Comparison of ENCODE assay signal across 21 cellular contexts in the genomic region with DNA sequence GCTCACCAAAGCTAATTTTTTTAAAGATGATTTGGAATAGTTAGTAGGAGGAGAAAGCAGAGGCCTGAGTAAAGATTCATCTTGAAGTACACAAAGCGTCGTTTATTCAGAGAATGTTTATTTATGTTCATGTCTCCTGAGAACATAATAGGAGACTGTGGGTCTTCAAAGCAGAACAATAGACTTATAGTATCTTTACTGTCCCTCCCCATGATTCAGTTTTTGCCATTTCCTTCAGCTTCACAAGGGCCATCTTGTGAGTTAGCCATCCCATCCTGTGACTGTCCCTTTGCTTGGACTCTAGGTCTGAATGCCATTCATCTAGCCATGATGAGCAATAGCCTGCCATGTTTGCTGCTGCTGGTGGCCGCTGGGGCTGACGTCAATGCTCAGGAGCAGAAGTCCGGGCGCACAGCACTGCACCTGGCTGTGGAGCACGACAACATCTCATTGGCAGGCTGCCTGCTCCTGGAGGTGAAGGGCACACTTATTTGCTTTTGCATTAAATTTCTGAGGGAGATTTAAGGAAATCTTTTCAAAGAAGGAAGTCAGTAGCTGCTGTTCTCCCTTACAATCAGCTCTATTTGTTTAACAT.
DNase-seq lines count a peak whose midpoint lies in the region; ATAC-seq and TF ChIP-seq lines count a peak whose summit lies in the region.
"Had no signal": no experiment of that assay in that cellular context is flagged by ENCODE, and none has a peak within 500 bp of the region (broad histone marks: within the 10 kb centered on the region; RNA-seq: fewer than 3 reads in every experiment).

No MANE protein-coding gene starts in this region.

- H3K36me3 Mint-ChIP-seq in activated T-cell treated with anti-CD3 and anti-CD28 coated beads, Interleukin-2, amount 50 U/mL, for 24 hours (ENCODE audit: low read depth): peaks cover 90% of the 10 kb centered on the region
- peaks cover 8% of the 10 kb centered on the region for H3K36me3 Mint-ChIP-seq in T-helper 17 cell (ENCODE audit: low read depth)
- H3K36me3 Mint-ChIP-seq in stimulated activated memory B cell treated with anti-CD40 and anti-IgM and Interleukin-4, amounts not matched to agents 10 μg/mL and 1 μg/mL and 100 μg/mL, for 72 hours: peaks cover 63% of the 10 kb centered on the region
- peaks cover 24% of the 10 kb centered on the region for H3K36me3 Mint-ChIP-seq in Calu3 (ENCODE audit: insufficient read depth, unreplicated experiment)

- H3K4me3 Mint-ChIP-seq in activated T-cell treated with anti-CD3 and anti-CD28 coated beads, Interleukin-2, amount 50 U/mL, for 24 hours: no peak overlapping the region
- peak overlapping the region; percentile 43 for H3K4me3 Mint-ChIP-seq in T-helper 17 cell
- H3K4me3 Mint-ChIP-seq in stimulated activated memory B cell treated with anti-CD40 and anti-IgM and Interleukin-4, amounts not matched to agents 10 μg/mL and 1 μg/mL and 100 μg/mL, for 72 hours: no peak overlapping the region
- no peak overlapping the region for H3K4me3 Mint-ChIP-seq in Calu3 (ENCODE audit: low read depth, unreplicated experiment)

- intact Hi-C loops in Calu3 (cut with micrococcal nuclease; ENCODE audit: unreplicated experiment): no loop called here

- H3K9me3 Mint-ChIP-seq in activated T-cell treated with anti-CD3 and anti-CD28 coated beads, Interleukin-2, amount 50 U/mL, for 24 hours: no peaks in the 10 kb centered on the region
- no peaks in the 10 kb centered on the region for H3K9me3 Mint-ChIP-seq in stimulated activated memory B cell treated with anti-CD40 and anti-IgM and Interleukin-4, amounts not matched to agents 10 μg/mL and 1 μg/mL and 100 μg/mL, for 72 hours
- no peaks in the 10 kb centered on the region for H3K9me3 Mint-ChIP-seq in Calu3 (ENCODE audit: low read depth, unreplicated experiment)
- H3K9me3 Mint-ChIP-seq: CD4-positive, CD25-positive, alpha-beta regulatory T cell had no signal

- H3K27ac Mint-ChIP-seq in activated T-cell treated with anti-CD3 and anti-CD28 coated beads, Interleukin-2, amount 50 U/mL, for 24 hours: peak overlapping the region; percentile 90
- H3K27ac Mint-ChIP-seq in T-helper 17 cell: peak overlapping the region; percentile 98
- peak overlapping the region; percentile 32 for H3K27ac Mint-ChIP-seq in stimulated activated memory B cell treated with anti-CD40 and anti-IgM and Interleukin-4, amounts not matched to agents 10 μg/mL and 1 μg/mL and 100 μg/mL, for 72 hours
- H3K27ac Mint-ChIP-seq in Calu3 (ENCODE audit: unreplicated experiment): no peak overlapping the region

- CTCF ChIA-PET in Calu3 (lab: Charles Lee): no interaction called here

- DNase-seq in activated T-cell treated with anti-CD3 and anti-CD28 coated beads, Interleukin-2, amount 50 U/mL, for 24 hours: no peak
- DNase-seq in activated T-cell treated with anti-CD3 and anti-CD28 coated beads for 4 hours (no peak), T-helper 17 cell (no peak), globus pallidus (ENCODE audit: low spot score) (peak; percentile 49), Calu3 (no peak)
- DNase-seq: activated CD4-positive, CD25-positive, alpha-beta regulatory T cell; aorta; CD4-positive, CD25-positive, alpha-beta regulatory T cell; colonic mucosa; erythroblast; glutamatergic neuron; mesendoderm; NCI-H1930; NCI-H526 treated with DMSO at 0.1 percent for 48 hours; right lobe of liver; stimulated activated CD4-positive, alpha-beta T cell treated with anti-CD3 and anti-CD28 coated beads, Interleukin-1b, Interleukin-23, amount 100 ng/mL, for 48 hours; SW 1271 had no signal

- H3K27me3 Mint-ChIP-seq in activated T-cell treated with anti-CD3 and anti-CD28 coated beads, Interleukin-2, amount 50 U/mL, for 24 hours: no peaks in the 10 kb centered on the region
- no peaks in the 10 kb centered on the region for H3K27me3 Mint-ChIP-seq in T-helper 17 cell
- no peaks in the 10 kb centered on the region for H3K27me3 Mint-ChIP-seq in stimulated activated memory B cell treated with anti-CD40 and anti-IgM and Interleukin-4, amounts not matched to agents 10 μg/mL and 1 μg/mL and 100 μg/mL, for 72 hours
- H3K27me3 Mint-ChIP-seq in Calu3 (ENCODE audit: unreplicated experiment): no peaks in the 10 kb centered on the region
- H3K27me3 Mint-ChIP-seq: CD4-positive, CD25-positive, alpha-beta regulatory T cell had no signal

- BruUV-seq in Calu3 (replicated peaks; lab: Mats Ljungman, UMichigan): no TSS peak

- no peaks in the 10 kb centered on the region for H3K9me3 ChIP-seq in T-helper 17 cell (ENCODE audit: control insufficient read depth, low read length, poor library complexity, severe bottlenecking)
- H3K9me3 ChIP-seq: colonic mucosa, right lobe of liver had no signal

- TF ChIP-seq CTCF in Calu3 (IDR thresholded peaks at IDR 0.05; ENCODE audit: unreplicated experiment): no peak

- ATAC-seq in T-helper 17 cell (no peak), HG03439 (IDR thresholded peaks at IDR 0.05; ENCODE audit: unreplicated experiment) (no peak), GM18511 (IDR thresholded peaks at IDR 0.05; ENCODE audit: unreplicated experiment) (no peak)
- no peak for ATAC-seq in stimulated activated memory B cell treated with anti-CD40 and anti-IgM and Interleukin-4, amounts not matched to agents 10 μg/mL and 1 μg/mL and 100 μg/mL, for 72 hours
- ATAC-seq: GM12878, right lobe of liver had no signal

- peaks cover 75% of the 10 kb centered on the region for H3K4me1 Mint-ChIP-seq in activated T-cell treated with anti-CD3 and anti-CD28 coated beads, Interleukin-2, amount 50 U/mL, for 24 hours (ENCODE audit: low read depth)
- H3K4me1 Mint-ChIP-seq in T-helper 17 cell (peaks cover 45% of the 10 kb centered on the region), Calu3 (ENCODE audit: low read depth, unreplicated experiment) (no peaks in the 10 kb centered on the region)
- peaks cover 9% of the 10 kb centered on the region for H3K4me1 Mint-ChIP-seq in stimulated activated memory B cell treated with anti-CD40 and anti-IgM and Interleukin-4, amounts not matched to agents 10 μg/mL and 1 μg/mL and 100 μg/mL, for 72 hours
